Comparison of ENCODE assay signal across 8 cellular contexts in genomic region chr1:20255666-20256065, GRCh38. TPM values are rescaled to one million over a fixed set of nuclear protein-coding genes. Genes with fewer than 3 reads are reported as not detected.
DNase-seq lines count a peak whose midpoint lies in the region; ATAC-seq and TF ChIP-seq lines count a peak whose summit lies in the region.

No MANE protein-coding gene starts in this region.

- ATAC-seq in GM18870 (IDR thresholded peaks at IDR 0.05; ENCODE audit: unreplicated experiment), result no peak

- H3K4me3 ChIP-seq in thyroid gland (replicated peaks in 1 of 3), result no peak overlapping the region

- no peaks in the 10 kb centered on the region for H3K36me3 ChIP-seq in thyroid gland

- H3K27ac Mint-ChIP-seq in mesothelial cell of epicardium, result no peak overlapping the region

- 65 to 75% methylated on average over 7 of the region's 7 CpGs for WGBS in thyroid gland, 2 donors

- H3K9me3 ChIP-seq in thyroid gland, result no peaks in the 10 kb centered on the region

- H3K4me1 Mint-ChIP-seq in mesothelial cell of epicardium, result peaks cover 4% of the 10 kb centered on the region

- POLR2A ChIA-PET in GM10248 (lab: Yijun Ruan, JAX), result no interaction called here

- no peaks in the 10 kb centered on the region for H3K9me3 Mint-ChIP-seq in mesothelial cell of epicardium

- TF ChIP-seq POLR2A in thyroid gland (IDR thresholded peaks at IDR 0.05), result no peak

- CTCF ChIA-PET in GM10248 (lab: Yijun Ruan, JAX), result no interaction called here

- H3K27me3 Mint-ChIP-seq in mesothelial cell of epicardium (ENCODE audit: low read depth), result peaks cover 50% of the 10 kb centered on the region

- no peaks in the 10 kb centered on the region for H3K36me3 Mint-ChIP-seq in mesothelial cell of epicardium

- no peak overlapping the region for H3K4me3 Mint-ChIP-seq in mesothelial cell of epicardium

- DNase-seq in AG20443 (ENCODE audit: low spot score) (peak; percentile 29), HCEC 1CT (peak; percentile 75), SHP77 treated with DMSO at 0.1 percent for 48 hours (lab: John Stamatoyannopoulos, UW) (peak; percentile 11), glomerular visceral epithelial cell (ENCODE audit: extremely low spot score) (peak; percentile 56), mesothelial cell of epicardium (ENCODE audit: low spot score in 2 of 2, unreplicated experiment in 2 of 2) (no peak), thyroid gland (no peak), GM10248 (ENCODE audit: extremely low spot score) (no peak)

- no peaks in the 10 kb centered on the region for H3K27me3 ChIP-seq in thyroid gland

- intact Hi-C loops in thyroid gland (cut with DNase I), result no loop called here

- no peaks in the 10 kb centered on the region for H3K4me1 ChIP-seq in thyroid gland

- H3K27ac ChIP-seq in thyroid gland, result no peak overlapping the region

- TF ChIP-seq CTCF in mesothelial cell of epicardium (IDR thresholded peaks at IDR 0.05; ENCODE audit: unreplicated experiment) (no peak), thyroid gland (IDR thresholded peaks at IDR 0.05) (no peak), GM10248 (IDR thresholded peaks at IDR 0.05; ENCODE audit: control extremely low read depth, extremely low read depth, low read depth, missing control alignments) (no peak)

RNA-seq across cellular contexts. Expression of gene VWA5B1, which starts 35.0 kb away (rescaled TPM):
- total RNA-seq in mesothelial cell of epicardium, result 0.20 to 0.29 TPM (median 0.25 TPM) in 3 replicates
- under 1 TPM in 1 of 4 donors, not detected in 3; 0.45 TPM for total RNA-seq in thyroid gland

Comparison
In these comparisons a context has a peak if more than half of its experiments do, and no peak if none do; other contexts are left out.
1. DNase-seq: peak in AG20443 (single experiment), HCEC 1CT (single experiment), SHP77 treated with DMSO at 0.1 percent for 48 hours (single experiment) and glomerular visceral epithelial cell (single experiment); none in mesothelial cell of epicardium (0 of 2), thyroid gland (0 of 2) and GM10248 (single experiment).